Comparison of ENCODE assay signal across 1 cellular context in genomic region chr19:48258350-48258749, GRCh38.
TF ChIP-seq lines count a peak whose summit lies in the region.

No MANE protein-coding gene starts in this region.

TF ChIP-seq in WTC11, 78 proteins besides CTCF, POLR2A, EP300 and RAD21:
- TF ChIP-seq, protein P1, sequence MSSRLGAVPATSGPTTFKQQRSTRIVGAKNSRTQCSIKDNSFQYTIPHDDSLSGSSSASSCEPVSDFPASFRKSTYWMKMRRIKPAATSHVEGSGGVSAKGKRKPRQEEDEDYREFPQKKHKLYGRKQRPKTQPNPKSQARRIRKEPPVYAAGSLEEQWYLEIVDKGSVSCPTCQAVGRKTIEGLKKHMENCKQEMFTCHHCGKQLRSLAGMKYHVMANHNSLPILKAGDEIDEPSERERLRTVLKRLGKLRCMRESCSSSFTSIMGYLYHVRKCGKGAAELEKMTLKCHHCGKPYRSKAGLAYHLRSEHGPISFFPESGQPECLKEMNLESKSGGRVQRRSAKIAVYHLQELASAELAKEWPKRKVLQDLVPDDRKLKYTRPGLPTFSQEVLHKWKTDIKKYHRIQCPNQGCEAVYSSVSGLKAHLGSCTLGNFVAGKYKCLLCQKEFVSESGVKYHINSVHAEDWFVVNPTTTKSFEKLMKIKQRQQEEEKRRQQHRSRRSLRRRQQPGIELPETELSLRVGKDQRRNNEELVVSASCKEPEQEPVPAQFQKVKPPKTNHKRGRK (CRISPR knock-in tag; IDR thresholded peaks at IDR 0.05; ENCODE audit: borderline replicate concordance) = no peak
- TF ChIP-seq NFE2L1 (CRISPR knock-in tag; IDR thresholded peaks at IDR 0.05) (no peak), GABPB1 (CRISPR knock-in tag; IDR thresholded peaks at IDR 0.05) (no peak)
